ENCODE assay signal across 1 cellular context in genomic region chr16:67283039-67283825, GRCh38.
TF ChIP-seq lines count a peak whose summit lies in the region.

No MANE protein-coding gene starts in this region.

TF ChIP-seq in HepG2, 621 proteins besides CTCF, POLR2A, EP300 and RAD21:
- TF ChIP-seq STAG1 (CRISPR knock-in tag; IDR thresholded peaks at IDR 0.05) (no peak), ATF7 (IDR thresholded peaks at IDR 0.05) (peak; percentile 72), ATF7 (CRISPR knock-in tag; IDR thresholded peaks at IDR 0.05) (no peak)
